In genomic region chr17:30160419-30161172, GRCh38 we compare ENCODE assay signal across 2 cellular contexts.
TF ChIP-seq lines count a peak whose summit lies in the region.

No MANE protein-coding gene starts in this region.

TF ChIP-seq in A549, 52 proteins besides CTCF, POLR2A, EP300 and RAD21:
- TF ChIP-seq REST (IDR thresholded peaks at IDR 0.05) (no peak), CEBPB (IDR thresholded peaks at IDR 0.05) (peak; percentile 38 to 56; a peak in 3 of 4 replicates)

TF ChIP-seq in K562, 482 proteins besides CTCF, POLR2A, EP300 and RAD21 (continued from another document):
- TF ChIP-seq E4F1 (CRISPR knock-in tag; IDR thresholded peaks at IDR 0.05; ENCODE audit: borderline replicate concordance) (no peak), TAF9B (IDR thresholded peaks at IDR 0.05; ENCODE audit: partially characterized antibody) (no peak), ETV5 (CRISPR knock-in tag; IDR thresholded peaks at IDR 0.05; ENCODE audit: low read depth) (no peak), TRIM25 (IDR thresholded peaks at IDR 0.05; ENCODE audit: borderline replicate concordance) (no peak)
